8 cellular contexts compared by ENCODE assay signal in genomic region chr12:9647825-9648700, GRCh38. TPM values are rescaled to one million over a fixed set of nuclear protein-coding genes. Genes with fewer than 3 reads are reported as not detected.
DNase-seq lines count a peak whose midpoint lies in the region; ATAC-seq and TF ChIP-seq lines count a peak whose summit lies in the region.

No MANE protein-coding gene starts in this region.

- H3K4me3 Mint-ChIP-seq in GM23338: peak overlapping the region; percentile 91
- H3K4me3 Mint-ChIP-seq in activated naive CD4-positive, alpha-beta T cell treated with anti-CD3 and anti-CD28 coated beads for 36 hours: peak overlapping the region; percentile 95

- peak; percentile 90 for DNase-seq in ELR (ENCODE audit: low read depth)
- peak; percentile 89 for DNase-seq in GM23338 (ENCODE audit: low spot score)
- peak; percentile 89 for DNase-seq in Karpas-422
- DNase-seq in SJSA1 (ENCODE audit: low read depth in 1 of 2, low spot score in 2 of 2): peak; percentile 92 to 95
- DNase-seq in activated naive CD4-positive, alpha-beta T cell treated with anti-CD3 and anti-CD28 coated beads for 36 hours: peak; percentile 93
- peak; percentile 87 for DNase-seq in glomerular visceral epithelial cell (ENCODE audit: extremely low spot score)
- peak; percentile 96 for DNase-seq in osteoblast (ENCODE audit: insufficient read length, low spot score, missing footprints)
- peak; percentile 4 for DNase-seq in thoracic aorta (ENCODE audit: low spot score)

- H3K9me2 ChIP-seq in GM23338 (ENCODE audit: insufficient read depth): no peaks in the 10 kb centered on the region
- H3K9me2 ChIP-seq in Karpas-422 (replicated peaks; ENCODE audit: insufficient read depth, low read length): no peaks in the 10 kb centered on the region

- H3K4me2 ChIP-seq in GM23338 (peak overlapping the region; percentile 88), Karpas-422 (ENCODE audit: low read depth, low read length, poor library complexity, severe bottlenecking) (peak overlapping the region; percentile 67), osteoblast (ENCODE audit: insufficient read depth, low read length) (peak overlapping the region; percentile 89)

- peak; percentile 92 for ATAC-seq in GM23338
- ATAC-seq in thoracic aorta (ENCODE audit: insufficient number of reproducible peaks, low FRiP score, low read depth): peak; percentile 65

- peaks cover 9% of the 10 kb centered on the region; the same call in 2 of the 3 replicates for H3K36me3 Mint-ChIP-seq in GM23338 (ENCODE audit: low read depth)
- peaks cover 63% of the 10 kb centered on the region for H3K36me3 Mint-ChIP-seq in activated naive CD4-positive, alpha-beta T cell treated with anti-CD3 and anti-CD28 coated beads for 36 hours (ENCODE audit: low read depth)

- peaks cover 24% of the 10 kb centered on the region for H3K79me2 ChIP-seq in GM23338 (replicated peaks; ENCODE audit: insufficient read depth)
- no peaks in the 10 kb centered on the region for H3K79me2 ChIP-seq in Karpas-422 (ENCODE audit: low read length)
- H3K79me2 ChIP-seq in osteoblast (ENCODE audit: insufficient read depth, low read length): peaks cover 25% of the 10 kb centered on the region

- CTCF ChIA-PET in activated naive CD4-positive, alpha-beta T cell treated with anti-CD3 and anti-CD28 coated beads for 36 hours (lab: Charles Lee): interaction anchor here (0.6 to 2.4 kb wide), 12 partner anchors 10 to 113 kb away, joined by 3 to 15 read pairs (median 4); partner anchors contain the start of genes CD69 and CLEC2D

- H4K20me1 ChIP-seq in GM23338 (replicated peaks; ENCODE audit: insufficient read depth) (no peaks in the 10 kb centered on the region), Karpas-422 (ENCODE audit: insufficient read depth, low read depth, low read length) (no peaks in the 10 kb centered on the region), osteoblast (ENCODE audit: insufficient read depth, low read length) (no peaks in the 10 kb centered on the region)

- no peak for TF ChIP-seq CTCF in GM23338 (conservative IDR thresholded peaks at IDR 0.05; ENCODE audit: low read depth in 2 of 2)
- no peak for TF ChIP-seq CTCF in osteoblast (IDR thresholded peaks at IDR 0.05; ENCODE audit: extremely low read depth, low read depth, low read length)
- TF ChIP-seq CTCF in thoracic aorta (IDR thresholded peaks at IDR 0.05): no peak

- H3K36me3 ChIP-seq in GM23338 (ENCODE audit: insufficient read depth): no peaks in the 10 kb centered on the region
- no peaks in the 10 kb centered on the region for H3K36me3 ChIP-seq in Karpas-422 (ENCODE audit: insufficient read depth, low read length)
- peaks cover 11% of the 10 kb centered on the region for H3K36me3 ChIP-seq in SJSA1
- H3K36me3 ChIP-seq in osteoblast (ENCODE audit: insufficient read depth, low read length): no peaks in the 10 kb centered on the region
- no peaks in the 10 kb centered on the region for H3K36me3 ChIP-seq in thoracic aorta

- peaks cover 3% of the 10 kb centered on the region; the same call in 2 of the 3 replicates for H3K9me3 Mint-ChIP-seq in GM23338
- peaks cover 12% of the 10 kb centered on the region for H3K9me3 Mint-ChIP-seq in activated naive CD4-positive, alpha-beta T cell treated with anti-CD3 and anti-CD28 coated beads for 36 hours

- H3K27me3 ChIP-seq in GM23338 (ENCODE audit: insufficient read depth) (no peaks in the 10 kb centered on the region), Karpas-422 (ENCODE audit: low read length) (no peaks in the 10 kb centered on the region), SJSA1 (replicated peaks) (no peaks in the 10 kb centered on the region), osteoblast (ENCODE audit: insufficient read depth, low read length) (no peaks in the 10 kb centered on the region), thoracic aorta (replicated peaks; ENCODE audit: insufficient read depth) (no peaks in the 10 kb centered on the region)

- H3F3A ChIP-seq in GM23338 (replicated peaks; ENCODE audit: low read depth): no peaks in the 10 kb centered on the region; the same call in 1 of the 2 replicates

- H3K9me3 ChIP-seq in Karpas-422 (ENCODE audit: low read length): no peaks in the 10 kb centered on the region
- H3K9me3 ChIP-seq in SJSA1 (replicated peaks): no peaks in the 10 kb centered on the region
- no peaks in the 10 kb centered on the region for H3K9me3 ChIP-seq in osteoblast (ENCODE audit: low read depth, low read length)
- H3K9me3 ChIP-seq in thoracic aorta: no peaks in the 10 kb centered on the region

- H2AFZ ChIP-seq in GM23338: peak overlapping the region; percentile 99
- H2AFZ ChIP-seq in Karpas-422 (ENCODE audit: low read length): peak overlapping the region; percentile 90
- peak overlapping the region; percentile 93 for H2AFZ ChIP-seq in osteoblast (ENCODE audit: low read length)

- peaks cover 8% of the 10 kb centered on the region for H3K27me3 Mint-ChIP-seq in GM23338 (ENCODE audit: insufficient read depth, low read depth, poor library complexity)
- no peaks in the 10 kb centered on the region for H3K27me3 Mint-ChIP-seq in activated naive CD4-positive, alpha-beta T cell treated with anti-CD3 and anti-CD28 coated beads for 36 hours (ENCODE audit: low read depth)

- peaks cover 38% of the 10 kb centered on the region for H3K4me1 Mint-ChIP-seq in GM23338
- peaks cover 47% of the 10 kb centered on the region for H3K4me1 Mint-ChIP-seq in activated naive CD4-positive, alpha-beta T cell treated with anti-CD3 and anti-CD28 coated beads for 36 hours (ENCODE audit: low read depth)

- intact Hi-C loops in activated naive CD4-positive, alpha-beta T cell treated with anti-CD3 and anti-CD28 coated beads for 36 hours (cut with micrococcal nuclease): loop anchor here (1.0 to 10.0 kb wide), 4 partner anchors 10 to 1077 kb away; partner anchors contain the start of gene YBX3

- H3K4me1 ChIP-seq in GM23338 (ENCODE audit: insufficient read depth) (peaks cover 42% of the 10 kb centered on the region), Karpas-422 (ENCODE audit: low read length) (peaks cover 54% of the 10 kb centered on the region), SJSA1 (replicated peaks) (peaks cover 46% of the 10 kb centered on the region), osteoblast (ENCODE audit: insufficient read depth, low read length) (peaks cover 28% of the 10 kb centered on the region), thoracic aorta (ENCODE audit: control insufficient read depth in 1 of 2, low read depth in 2 of 2) (peaks cover 0 to 28% of the 10 kb centered on the region in 2 donors)

- peak overlapping the region; percentile 92 for H3K27ac Mint-ChIP-seq in GM23338
- H3K27ac Mint-ChIP-seq in activated naive CD4-positive, alpha-beta T cell treated with anti-CD3 and anti-CD28 coated beads for 36 hours: peak overlapping the region; percentile 99

- H3K27ac ChIP-seq in GM23338 (ENCODE audit: low read depth): peak overlapping the region; percentile 94
- H3K27ac ChIP-seq in Karpas-422 (ENCODE audit: low read length): peak overlapping the region; percentile 80
- H3K27ac ChIP-seq in SJSA1: peak overlapping the region; percentile 97
- H3K27ac ChIP-seq in osteoblast (ENCODE audit: low read depth, low read length): peak overlapping the region; percentile 98
- H3K27ac ChIP-seq in thoracic aorta: peak overlapping the region; percentile 57 to 64

- peak overlapping the region; percentile 68 for H3K9ac ChIP-seq in Karpas-422 (ENCODE audit: low read length)

- H3K4me3 ChIP-seq in GM23338 (peak overlapping the region; percentile 81), Karpas-422 (ENCODE audit: low read length) (peak overlapping the region; percentile 64), SJSA1 (peak overlapping the region; percentile 51), osteoblast (ENCODE audit: insufficient read depth, low read length) (peak overlapping the region; percentile 80), thoracic aorta (peak overlapping the region; percentile 80)

TF ChIP-seq in GM23338, 12 proteins besides CTCF, POLR2A, EP300 and RAD21 (continues in another document):
- no peak for TF ChIP-seq JUNB (IDR thresholded peaks at IDR 0.05; ENCODE audit: unreplicated experiment)
- 0 out of 2 replicates have a peak, but pooled peaks have one; percentile 14 for TF ChIP-seq ETS1 (IDR thresholded peaks at IDR 0.05)
- peak; percentile 57; the same call in 1 of the 2 replicates for TF ChIP-seq POLR2AphosphoS5 (IDR thresholded peaks at IDR 0.05; ENCODE audit: low read depth)
- TF ChIP-seq ZNF331 (CRISPR knock-in tag; IDR thresholded peaks at IDR 0.05; ENCODE audit: low read depth): no peak
- TF ChIP-seq NANOG (IDR thresholded peaks at IDR 0.05; ENCODE audit: borderline replicate concordance): no peak

RNA-seq across cellular contexts. Expression of gene CLEC2D, which starts 21.4 kb away (rescaled TPM):
- total RNA-seq in GM23338 (2014; rRNA removed; shearing (Covaris generic)): 3.8 and 7.1 TPM in 2 replicates
- polyA plus RNA-seq in GM23338 (2016; fragmentation: Nextera tagmentation; extraction: Ambion mirVana): 4.6 and 6.9 TPM in 2 replicates
- 1.5 and 3.2 TPM in 2 replicates for total RNA-seq in Karpas-422 (2014; rRNA removed; shearing (Covaris generic); ENCODE audit: low replicate concordance)
- 3.4 and 6.9 TPM in 2 replicates for total RNA-seq in SJSA1 (2014; rRNA removed; shearing (Covaris generic))
- 100 to 1,000 TPM; 176 to 184 TPM for total RNA-seq in activated naive CD4-positive, alpha-beta T cell treated with anti-CD3 and anti-CD28 coated beads for 36 hours
- total RNA-seq in osteoblast (9.4 TPM in 2 replicates), thoracic aorta (10 to 100 TPM; 19.2 to 30.8 TPM)

RNA-seq across cellular contexts. Expression of gene KLRB1, which starts 40.3 kb away (rescaled TPM):
- not detected in 2 replicates for total RNA-seq in GM23338 (2014; rRNA removed; shearing (Covaris generic))
- 0.18 TPM in 1 of 2 replicates, not detected in the other for polyA plus RNA-seq in GM23338 (2016; fragmentation: Nextera tagmentation; extraction: Ambion mirVana)
- total RNA-seq in Karpas-422 (2014; rRNA removed; shearing (Covaris generic); ENCODE audit: low replicate concordance): not detected in 2 replicates
- not detected in 2 replicates for total RNA-seq in SJSA1 (2014; rRNA removed; shearing (Covaris generic))
- total RNA-seq in activated naive CD4-positive, alpha-beta T cell treated with anti-CD3 and anti-CD28 coated beads for 36 hours: under 1 TPM in 1 of 2 experiments, not detected in 1; 0.25 TPM
- total RNA-seq in osteoblast (not detected in 2 replicates), thoracic aorta (1 to 10 TPM in 1 of 2 donors, not detected in 1; 1.6 TPM)

Comparison
In these comparisons a context has a peak if more than half of its experiments do, and no peak if none do; other contexts are left out.
1. Peak in every context shown above with its lines: DNase-seq, ATAC-seq, H3K4me3 ChIP-seq and H3K27ac ChIP-seq.
2. DNase-seq: peak in every context shown above with its lines; median percentile 96 in osteoblast; 94 in SJSA1; 93 in activated naive CD4-positive, alpha-beta T cell treated with anti-CD3 and anti-CD28 coated beads for 36 hours; 90 in ELR; 89 in GM23338; 89 in Karpas-422; 87 in glomerular visceral epithelial cell; 4 in thoracic aorta.
3. RNA of gene CLEC2D, which starts 21.4 kb away (total RNA-seq): 176 to 184 TPM in activated naive CD4-positive, alpha-beta T cell treated with anti-CD3 and anti-CD28 coated beads for 36 hours; 19.2 to 30.8 TPM in thoracic aorta, 9.4 TPM in osteoblast, 3.8 to 7.1 TPM in GM23338, 3.4 to 6.9 TPM in SJSA1 and 1.5 to 3.2 TPM in Karpas-422; every median in the first group is over 4 times any median in the second.